ENCODE assay signal across 20 cellular contexts in the genomic region with DNA sequence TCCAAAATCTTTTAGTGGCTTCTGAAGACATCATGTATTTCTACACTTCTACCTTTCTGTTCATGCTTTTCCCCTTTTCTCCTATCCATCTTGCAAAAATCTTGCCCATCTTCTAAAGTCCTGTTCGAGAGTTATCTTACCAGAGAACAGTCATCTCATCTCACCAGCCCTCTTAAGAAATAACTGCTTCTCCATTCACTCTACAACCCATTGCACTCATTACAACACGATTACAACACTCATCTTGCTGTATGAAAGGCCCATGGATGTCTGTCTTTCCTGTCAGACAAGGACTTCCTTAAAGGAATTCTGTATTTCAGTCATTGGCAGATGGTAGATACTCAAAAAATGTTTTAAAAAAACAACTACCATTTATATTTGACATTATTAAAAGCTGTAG. TPM values are rescaled to one million over a fixed set of nuclear protein-coding genes. Genes with fewer than 3 reads are reported as not detected.
DNase-seq lines count a peak whose midpoint lies in the region; ATAC-seq and TF ChIP-seq lines count a peak whose summit lies in the region.
"Had no signal": no experiment of that assay in that cellular context is flagged by ENCODE, and none has a peak within 500 bp of the region (broad histone marks: within the 10 kb centered on the region; RNA-seq: fewer than 3 reads in every experiment).

No MANE protein-coding gene starts in this region.

- H3K4me1 Mint-ChIP-seq in activated CD8-positive, alpha-beta memory T cell treated with anti-CD3 and anti-CD28 coated beads, Interleukin-2, amount 10 ng/mL, durations not matched to agents 7 days and 5 days = peaks cover 58% of the 10 kb centered on the region

- H3K9me2 ChIP-seq in SK-N-SH = no peaks in the 10 kb centered on the region

- POLR2A ChIA-PET in SK-N-SH (lab: Yijun Ruan, JAX) = no interaction called here

- no peak for TF ChIP-seq EP300 in SK-N-SH (IDR thresholded peaks at IDR 0.05; ENCODE audit: borderline replicate concordance in 1 of 2, low read depth in 1 of 2, low read length in 1 of 2)

- H3K27ac ChIP-seq in spleen (peak overlapping the region in 7 of 8 donors; percentile 81 to 90 (median 87)), SK-N-SH (ENCODE audit: low read depth in 2 of 2, low read length in 1 of 2) (no peak overlapping the region)
- H3K27ac ChIP-seq: A549, breast epithelium, prostate gland, SK-N-MC had no signal

- no peak overlapping the region for H2AFZ ChIP-seq in SK-N-SH (ENCODE audit: low read depth)

- 0 out of 2 replicates have a peak, but pooled peaks cover under 1% of the 10 kb centered on the region for H3K79me2 ChIP-seq in SK-N-SH (ENCODE audit: insufficient read depth)

- H3F3A ChIP-seq in SK-N-SH (replicated peaks; ENCODE audit: insufficient read depth) = peaks cover 20% of the 10 kb centered on the region

- TF ChIP-seq CTCF in fibroblast of mammary gland (conservative IDR thresholded peaks at IDR 0.05; ENCODE audit: control insufficient read depth, insufficient read depth, low read depth, low read length) = no peak
- TF ChIP-seq CTCF in spleen (IDR thresholded peaks at IDR 0.05 in 8 of 11, conservative IDR thresholded peaks at IDR 0.05 in 3 of 11) = no peak
- no peak for TF ChIP-seq CTCF in SK-N-SH (IDR thresholded peaks at IDR 0.05)

- no peak overlapping the region for H3K4me3 ChIP-seq in fibroblast of mammary gland (ENCODE audit: control insufficient read depth, low read depth, low read length)
- peak overlapping the region in 1 of 8 donors; percentile 61 for H3K4me3 ChIP-seq in spleen
- H3K4me3 ChIP-seq in SK-N-SH (ENCODE audit: low read depth in 2 of 2, low read length in 1 of 2) = no peak overlapping the region
- H3K4me3 ChIP-seq: A549, breast epithelium, lung, prostate gland, SK-N-MC had no signal

- CTCF ChIA-PET in activated CD8-positive, alpha-beta memory T cell treated with anti-CD3 and anti-CD28 coated beads, Interleukin-2, amount 10 ng/mL, durations not matched to agents 7 days and 5 days (lab: Charles Lee) = interaction anchor here (0.8 kb wide), 1 partner anchor 8 kb away, joined by 4 read pairs; no protein-coding TSS in a partner anchor
- CTCF ChIA-PET in SK-N-SH (lab: Yijun Ruan, JAX) = no interaction called here

- peaks cover 3% of the 10 kb centered on the region for H3K9me3 Mint-ChIP-seq in activated CD8-positive, alpha-beta memory T cell treated with anti-CD3 and anti-CD28 coated beads, Interleukin-2, amount 10 ng/mL, durations not matched to agents 7 days and 5 days (ENCODE audit: low read depth)
- H3K9me3 Mint-ChIP-seq: CD4-positive, alpha-beta memory T cell had no signal

- H3K36me3 Mint-ChIP-seq in activated CD8-positive, alpha-beta memory T cell treated with anti-CD3 and anti-CD28 coated beads, Interleukin-2, amount 10 ng/mL, durations not matched to agents 7 days and 5 days = peaks cover 23% of the 10 kb centered on the region
- H3K36me3 Mint-ChIP-seq: CD4-positive, alpha-beta memory T cell had no signal

- H3K27me3 Mint-ChIP-seq in activated CD8-positive, alpha-beta memory T cell treated with anti-CD3 and anti-CD28 coated beads, Interleukin-2, amount 10 ng/mL, durations not matched to agents 7 days and 5 days = no peaks in the 10 kb centered on the region
- H3K27me3 Mint-ChIP-seq: activated CD4-positive, alpha-beta T cell treated with anti-CD3 and anti-CD28 coated beads, Interleukin-2, amount 10 ng/mL, durations not matched to agents 7 days and 5 days; CD4-positive, alpha-beta memory T cell had no signal

- no peak for TF ChIP-seq RAD21 in SK-N-SH (IDR thresholded peaks at IDR 0.05; ENCODE audit: low read length)

- H3K36me3 ChIP-seq in spleen (no peaks in the 10 kb centered on the region), SK-N-SH (replicated peaks in 1 of 2; ENCODE audit: control insufficient read depth in 1 of 2, insufficient read depth in 2 of 2, low read length in 1 of 2) (no peaks in the 10 kb centered on the region)
- H3K36me3 ChIP-seq: breast epithelium, prostate gland had no signal

- intact Hi-C loops in spleen (cut with DNase I; ENCODE audit: low total_unique reads) = no loop called here

- WGBS in spleen, 5 donors = 40 to 86% (median 64%) methylated on average over 2 of the region's 2 CpGs
- WGBS in SK-N-SH (ENCODE audit: low lambda C conversion rate) = 84% methylated on average over 2 of the region's 2 CpGs

- ATAC-seq in activated CD8-positive, alpha-beta memory T cell treated with anti-CD3 and anti-CD28 coated beads, Interleukin-2, amount 10 ng/mL, durations not matched to agents 7 days and 5 days = no peak
- no peak for ATAC-seq in HG03565 (IDR thresholded peaks at IDR 0.05; ENCODE audit: unreplicated experiment)
- ATAC-seq: A549; activated naive CD4-positive, alpha-beta T cell treated with anti-CD3 and anti-CD28 coated beads, Interleukin-2, amount 50 U/mL, for 72 hours; stimulated activated naive CD8-positive, alpha-beta T cell treated with anti-CD3 and anti-CD28 coated beads, Interleukin-15, Interleukin-2, amounts not matched to agents 100 U/mL and 50 U/mL, for 24 hours had no signal

- no peak for DNase-seq in activated CD8-positive, alpha-beta memory T cell treated with anti-CD3 and anti-CD28 coated beads, Interleukin-2, amount 10 ng/mL, durations not matched to agents 7 days and 5 days
- no peak for DNase-seq in activated CD8-positive, alpha-beta memory T cell treated with anti-CD3 and anti-CD28 coated beads, Interleukin-2, amount 50 U/mL, for 48 hours
- peak; percentile 90 for DNase-seq in SIG-M5 treated with dmso at 0.1 percent for 504 hours (lab: John Stamatoyannopoulos, UW; ENCODE audit: unreplicated experiment)
- DNase-seq in fibroblast of mammary gland (ENCODE audit: low read depth) = peak; percentile 37
- no peak for DNase-seq in spleen
- no peak for DNase-seq in SK-N-SH
- no peak for DNase-seq in NCI-H748 (lab: John Stamatoyannopoulos, UW; ENCODE audit: unreplicated experiment)
- DNase-seq: activated CD4-positive, alpha-beta T cell treated with anti-CD3 and anti-CD28 coated beads, Interleukin-2, amount 10 ng/mL, durations not matched to agents 7 days and 5 days; CD4-positive, alpha-beta memory T cell; effector CD4-positive, alpha-beta T cell; NCI-H187; stimulated activated naive CD8-positive, alpha-beta T cell treated with anti-CD3 and anti-CD28 coated beads, Interleukin-15, Interleukin-2, amounts not matched to agents 100 U/mL and 50 U/mL, for 24 hours had no signal

- no peak for TF ChIP-seq POLR2A in spleen (IDR thresholded peaks at IDR 0.05)

- H4K20me1 ChIP-seq in SK-N-SH (ENCODE audit: insufficient read depth) = no peaks in the 10 kb centered on the region

- H3K4me2 ChIP-seq in SK-N-SH = no peak overlapping the region

- no peak overlapping the region for H3K4me3 Mint-ChIP-seq in activated CD8-positive, alpha-beta memory T cell treated with anti-CD3 and anti-CD28 coated beads, Interleukin-2, amount 10 ng/mL, durations not matched to agents 7 days and 5 days
- H3K4me3 Mint-ChIP-seq: activated CD4-positive, alpha-beta T cell treated with anti-CD3 and anti-CD28 coated beads, Interleukin-2, amount 10 ng/mL, durations not matched to agents 7 days and 5 days; nephron had no signal

- H3K27me3 ChIP-seq in spleen (replicated peaks in 1 of 7) = no peaks in the 10 kb centered on the region
- no peaks in the 10 kb centered on the region for H3K27me3 ChIP-seq in SK-N-SH (ENCODE audit: insufficient read depth)
- H3K27me3 ChIP-seq: breast epithelium had no signal

- peak overlapping the region; percentile 13 for H3K27ac Mint-ChIP-seq in activated CD8-positive, alpha-beta memory T cell treated with anti-CD3 and anti-CD28 coated beads, Interleukin-2, amount 10 ng/mL, durations not matched to agents 7 days and 5 days
- H3K27ac Mint-ChIP-seq: activated CD4-positive, alpha-beta T cell treated with anti-CD3 and anti-CD28 coated beads, Interleukin-2, amount 10 ng/mL, durations not matched to agents 7 days and 5 days; activated naive CD4-positive, alpha-beta T cell treated with anti-CD3 and anti-CD28 coated beads, Interleukin-2, amount 50 U/mL, for 72 hours had no signal

- H3K4me1 ChIP-seq in spleen (peaks cover 3 to 74% (median 38%) of the 10 kb centered on the region in 6 donors), SK-N-SH (ENCODE audit: control insufficient read depth in 1 of 2, insufficient read depth in 2 of 2, low read depth in 1 of 2, low read length in 1 of 2) (peaks cover 0 to 4% of the 10 kb centered on the region in 2 experiments; a peak in 1 of 4 replicates)
- H3K4me1 ChIP-seq: breast epithelium had no signal

- H3K9me3 ChIP-seq in spleen = no peaks in the 10 kb centered on the region
- H3K9me3 ChIP-seq in SK-N-SH = no peaks in the 10 kb centered on the region
- H3K9me3 ChIP-seq: A549, breast epithelium, prostate gland had no signal

- no peak overlapping the region for H3K9ac ChIP-seq in SK-N-SH

TF ChIP-seq in SK-N-SH, 30 proteins besides CTCF, POLR2A, EP300 and RAD21 (continues in another document):
- TF ChIP-seq ELF1 (IDR thresholded peaks at IDR 0.05) (no peak), FOXJ3 (CRISPR knock-in tag; IDR thresholded peaks at IDR 0.05) (no peak), USF1 (IDR thresholded peaks at IDR 0.05; ENCODE audit: borderline replicate concordance, low read depth) (no peak)

RNA-seq across cellular contexts. Expression of gene ZNF438, which starts 30.8 kb away (rescaled TPM):
- total RNA-seq in activated CD8-positive, alpha-beta memory T cell treated with anti-CD3 and anti-CD28 coated beads, Interleukin-2, amount 10 ng/mL, durations not matched to agents 7 days and 5 days = 1 to 10 TPM; 3.8 to 4.4 TPM
- 10 to 100 TPM; 10.3 to 23.1 (median 16.6) TPM for total RNA-seq in spleen
- 1 to 10 TPM; 4.4 to 7.1 (median 6.2) TPM for polyA plus RNA-seq in spleen
- 2.1 and 2.5 TPM in 2 replicates for polyA plus RNA-seq in SK-N-SH (2012; rRNA removed)
- 2.4 and 2.6 TPM in 2 replicates for polyA plus RNA-seq in SK-N-SH (2012; cell fraction: cytosol; rRNA removed)
- polyA plus RNA-seq in SK-N-SH (2012; cell fraction: nucleus; rRNA removed) = 2.1 and 3.4 TPM in 2 replicates

Comparison
In these comparisons a context has a peak if more than half of its experiments do, and no peak if none do; other contexts are left out.
1. DNase-seq: peak in SIG-M5 treated with dmso at 0.1 percent for 504 hours (single experiment) and fibroblast of mammary gland (single experiment); none in activated CD8-positive, alpha-beta memory T cell treated with anti-CD3 and anti-CD28 coated beads, Interleukin-2, amount 10 ng/mL, durations not matched to agents 7 days and 5 days (single experiment), activated CD8-positive, alpha-beta memory T cell treated with anti-CD3 and anti-CD28 coated beads, Interleukin-2, amount 50 U/mL, for 48 hours (single experiment), spleen (single experiment), SK-N-SH (single experiment) and NCI-H748 (single experiment).
2. H3K27ac ChIP-seq: peak in spleen (7 of 8); none in SK-N-SH (0 of 2).